Comparison of ENCODE assay signal across 8 cellular contexts in the genomic region with DNA sequence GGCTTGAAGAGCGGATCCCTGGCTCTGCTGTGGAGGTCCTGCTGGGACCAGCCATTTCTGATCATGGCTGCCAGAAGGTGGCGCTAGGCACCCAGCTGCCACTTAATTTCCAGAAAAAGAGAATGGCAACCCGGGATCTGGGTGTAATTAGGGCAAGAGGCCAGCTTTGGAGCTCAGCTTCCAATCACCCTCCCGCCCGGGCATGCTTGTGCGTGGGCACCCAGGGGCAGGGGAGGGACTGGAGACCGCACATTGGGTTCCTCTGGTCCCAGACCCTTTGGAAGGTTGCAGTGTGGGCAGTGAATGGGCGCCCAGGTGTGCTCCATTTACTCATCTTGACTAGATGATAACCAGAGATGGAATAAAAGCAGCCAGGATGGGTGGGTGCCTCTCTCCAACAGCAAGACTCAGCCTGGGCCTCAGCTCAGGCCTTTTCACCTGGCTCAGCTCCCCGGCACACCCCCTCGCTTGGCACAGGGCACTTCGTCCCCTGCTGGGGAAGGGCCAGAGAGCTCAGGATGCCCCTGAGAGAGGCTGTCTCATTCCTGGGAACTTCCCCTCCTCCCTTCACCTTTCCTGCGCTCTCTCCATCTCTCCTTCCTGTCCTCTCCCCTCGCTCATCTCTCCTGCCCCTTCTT. TPM values are rescaled to one million over a fixed set of nuclear protein-coding genes. Genes with fewer than 3 reads are reported as not detected.
DNase-seq lines count a peak whose midpoint lies in the region; ATAC-seq lines count a peak whose summit lies in the region.

No MANE protein-coding gene starts in this region.

- no peak for ATAC-seq in GM21576 (IDR thresholded peaks at IDR 0.05; ENCODE audit: unreplicated experiment)

- DNase-seq in NCI-H1436 (lab: John Stamatoyannopoulos, UW) (peak; percentile 59), NCI-H1436 treated with DMSO at 0.1 percent for 48 hours (lab: John Stamatoyannopoulos, UW) (no peak), LHCN-M2 (ENCODE audit: low read depth) (peak; percentile 39), T-helper 1 cell (peak in 3 of 5 donors; percentile 14 to 25 (median 19)), dermis microvascular lymphatic vessel endothelial cell (ENCODE audit: low read depth in 2 of 2) (peak; percentile 22 to 54), lung microvascular endothelial cell (ENCODE audit: low read depth in 2 of 2) (peak; percentile 48 to 69), stromal cell of bone marrow (ENCODE audit: low read depth) (peak; percentile 21)

RNA-seq across cellular contexts. Expression of a gene that starts 14.7 kb away (rescaled TPM):
- total RNA-seq in LHCN-M2 (2014; rRNA removed) (not detected in 2 replicates), dermis microvascular lymphatic vessel endothelial cell (0.25 and 0.39 TPM in 2 replicates), lung microvascular endothelial cell (0.20 and 0.22 TPM in 2 replicates)
- 1.8 TPM for polyA plus RNA-seq in LHCN-M2 (2012)
